ENCODE assay signal across 1 cellular context in genomic region chr11:47997063-47998053, GRCh38.
TF ChIP-seq lines count a peak whose summit lies in the region.

No MANE protein-coding gene starts in this region.

TF ChIP-seq in H1, 55 proteins besides CTCF, POLR2A, EP300 and RAD21:
- TF ChIP-seq CHD7 (IDR thresholded peaks at IDR 0.05; ENCODE audit: insufficient replicate concordance, low read length) (no peak), JUND (IDR thresholded peaks at IDR 0.05; ENCODE audit: low read length) (no peak), NANOG (IDR thresholded peaks at IDR 0.05; ENCODE audit: insufficient read depth, low read depth, low read length, poor library complexity, severe bottlenecking) (no peak), CHD2 (IDR thresholded peaks at IDR 0.05; ENCODE audit: low read length) (no peak), KDM1A (IDR thresholded peaks at IDR 0.05; ENCODE audit: borderline replicate concordance, low read length) (peak; percentile 85; the same call in 1 of the 2 replicates), ATF2 (IDR thresholded peaks at IDR 0.05; ENCODE audit: low read length) (no peak), MAX (IDR thresholded peaks at IDR 0.05) (peak; percentile 8; the same call in 1 of the 2 replicates), SP1 (IDR thresholded peaks at IDR 0.05; ENCODE audit: low read depth, low read length) (no peak), CBX5 (IDR thresholded peaks at IDR 0.05; ENCODE audit: low read depth, low read length) (no peak), TBP (IDR thresholded peaks at IDR 0.05; ENCODE audit: low read depth, low read length) (no peak), POLR2AphosphoS5 (IDR thresholded peaks at IDR 0.05; ENCODE audit: low read depth, low read length) (no peak)
